17 cellular contexts compared by ENCODE assay signal in the genomic region with DNA sequence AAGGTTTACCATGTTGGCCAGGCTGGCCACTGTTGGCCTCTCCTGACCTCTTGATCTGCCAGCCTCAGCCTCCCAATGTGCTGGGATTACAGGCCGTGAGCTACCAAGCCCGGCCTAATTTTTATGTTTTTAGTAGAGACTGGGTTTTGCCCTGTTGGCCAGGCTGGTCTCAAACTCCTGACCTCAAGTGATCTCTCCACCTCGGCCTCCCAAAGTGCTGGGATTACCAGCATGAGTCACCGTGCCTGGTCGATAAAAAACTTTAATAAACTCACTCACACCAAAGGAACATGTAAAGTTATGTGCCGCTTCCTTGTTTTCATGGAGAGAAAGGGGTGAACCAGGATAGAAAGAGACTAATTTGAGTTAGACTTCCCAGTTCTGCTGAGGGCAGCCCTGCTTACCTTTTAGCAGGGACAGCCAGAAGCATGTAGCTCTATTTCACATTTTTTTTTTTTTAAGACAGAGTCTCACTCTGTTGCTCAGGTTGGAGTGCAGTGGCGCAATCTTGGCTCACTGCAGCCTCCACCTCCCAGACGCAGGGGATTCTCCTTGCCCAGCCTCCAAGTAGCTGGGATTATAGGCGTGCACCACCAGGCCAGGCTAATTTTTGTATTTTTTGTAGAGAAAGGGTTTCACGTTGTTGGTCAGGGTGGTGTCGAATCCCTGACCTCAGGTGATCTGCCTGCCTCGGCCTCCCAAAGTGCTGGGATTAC. TPM values are rescaled to one million over a fixed set of nuclear protein-coding genes. Genes with fewer than 3 reads are reported as not detected.
DNase-seq lines count a peak whose midpoint lies in the region; ATAC-seq, FAIRE-seq and TF ChIP-seq lines count a peak whose summit lies in the region.
"Had no signal": no experiment of that assay in that cellular context is flagged by ENCODE, and none has a peak within 500 bp of the region (broad histone marks: within the 10 kb centered on the region; RNA-seq: fewer than 3 reads in every experiment).

No MANE protein-coding gene starts in this region.

- H3K9me3 Mint-ChIP-seq in neural progenitor cell: no peaks in the 10 kb centered on the region
- H3K9me3 Mint-ChIP-seq: stimulated activated naive CD8-positive, alpha-beta T cell treated with anti-CD3 and anti-CD28 coated beads, Interleukin-15, amount 100 ng/mL, for 72 hours had no signal

- POLR2A ChIA-PET in endothelial cell of umbilical vein (lab: Charles Lee): interaction anchor here (0.7 kb wide), 1 partner anchor 62 kb away, joined by 5 read pairs; no protein-coding TSS in a partner anchor
- POLR2A ChIA-PET in GM10248 (lab: Yijun Ruan, JAX): interaction anchor here (0.7 to 1.2 kb wide), 3 partner anchors 28 to 60 kb away, joined by 3 to 4 read pairs (median 4); no protein-coding TSS in a partner anchor

- H3K4me3 Mint-ChIP-seq in neural progenitor cell: no peak overlapping the region
- H3K4me3 Mint-ChIP-seq: stimulated activated naive CD8-positive, alpha-beta T cell treated with anti-CD3 and anti-CD28 coated beads, Interleukin-15, amount 100 ng/mL, for 72 hours had no signal

- H3K27me3 ChIP-seq in MG63 (no peaks in the 10 kb centered on the region), endothelial cell of umbilical vein (ENCODE audit: control insufficient read depth in 2 of 2, insufficient read depth in 2 of 2, low read length in 2 of 2) (no peaks in the 10 kb centered on the region), neural progenitor cell (no peaks in the 10 kb centered on the region)

- no peak overlapping the region for H3K4me3 ChIP-seq in MG63
- H3K4me3 ChIP-seq in endothelial cell of umbilical vein (replicated peaks in 1 of 3; ENCODE audit: insufficient read depth in 1 of 3, low read depth in 1 of 3, low read length in 3 of 3): no peak overlapping the region
- no peak overlapping the region for H3K4me3 ChIP-seq in neural progenitor cell

- H3K27me3 Mint-ChIP-seq in neural progenitor cell (ENCODE audit: insufficient read depth, low read depth): no peaks in the 10 kb centered on the region
- H3K27me3 Mint-ChIP-seq: stimulated activated naive CD8-positive, alpha-beta T cell treated with anti-CD3 and anti-CD28 coated beads, Interleukin-15, amount 100 ng/mL, for 72 hours had no signal

- peaks cover 2% of the 10 kb centered on the region for H3K4me1 Mint-ChIP-seq in neural progenitor cell
- H3K4me1 Mint-ChIP-seq: stimulated activated naive CD8-positive, alpha-beta T cell treated with anti-CD3 and anti-CD28 coated beads, Interleukin-15, amount 100 ng/mL, for 72 hours had no signal

- H3F3A ChIP-seq in neural progenitor cell (ENCODE audit: low read depth): peaks cover 5% of the 10 kb centered on the region

- CTCF ChIA-PET in endothelial cell of umbilical vein (lab: Charles Lee) (interaction anchor here (0.8 to 3.5 kb wide), 6 partner anchors 9 to 324 kb away, joined by 3 to 14 read pairs (median 3); no protein-coding TSS in a partner anchor), GM10248 (lab: Yijun Ruan, JAX) (interaction anchor here (1.2 to 1.3 kb wide), 4 partner anchors 10 to 60 kb away, joined by 3 read pairs; no protein-coding TSS in a partner anchor)

- FAIRE-seq in endothelial cell of umbilical vein (lab: Jason Lieb, UNC): peak; percentile 33
- FAIRE-seq: colon, G401.6, GM12892, urothelium cell line had no signal

- no peaks in the 10 kb centered on the region for H3K9me3 ChIP-seq in MG63
- H3K9me3 ChIP-seq in endothelial cell of umbilical vein (replicated peaks; ENCODE audit: control insufficient read depth, insufficient read depth, low read length): no peaks in the 10 kb centered on the region
- H3K9me3 ChIP-seq in neural progenitor cell (ENCODE audit: low read depth): no peaks in the 10 kb centered on the region
- H3K9me3 ChIP-seq: Caco-2 had no signal

- peaks cover 16% of the 10 kb centered on the region for H3K4me1 ChIP-seq in endothelial cell of umbilical vein (ENCODE audit: control insufficient read depth, extremely low read depth, insufficient read depth, low read length)
- no peaks in the 10 kb centered on the region for H3K4me1 ChIP-seq in neural progenitor cell
- H3K4me1 ChIP-seq: Caco-2 had no signal

- H4K20me1 ChIP-seq in endothelial cell of umbilical vein (replicated peaks; ENCODE audit: control insufficient read depth, extremely low read depth, insufficient read depth, low read length): no peaks in the 10 kb centered on the region
- H4K20me1 ChIP-seq in neural progenitor cell (ENCODE audit: low read depth): no peaks in the 10 kb centered on the region

- H3K4me2 ChIP-seq in endothelial cell of umbilical vein (ENCODE audit: insufficient read depth, low read length) (no peak overlapping the region), neural progenitor cell (no peak overlapping the region)

- H3K9me1 ChIP-seq in endothelial cell of umbilical vein (replicated peaks; ENCODE audit: control insufficient read depth, extremely low read depth, insufficient read depth, low read length): no peaks in the 10 kb centered on the region

- no peak for TF ChIP-seq POLR2A in endothelial cell of umbilical vein (IDR thresholded peaks at IDR 0.05; ENCODE audit: low read depth, low read length)

- H3K36me3 ChIP-seq in MG63: peaks cover 57% of the 10 kb centered on the region
- H3K36me3 ChIP-seq in endothelial cell of umbilical vein (ENCODE audit: control insufficient read depth in 2 of 2, extremely low read depth in 1 of 2, insufficient read depth in 2 of 2, low read length in 2 of 2): peaks cover 14 to 16% of the 10 kb centered on the region in 2 experiments
- H3K36me3 ChIP-seq in neural progenitor cell: peaks cover 7% of the 10 kb centered on the region

- H3K9ac ChIP-seq in endothelial cell of umbilical vein (replicated peaks; ENCODE audit: extremely low read depth, insufficient read depth, low read length): no peak overlapping the region
- no peak overlapping the region for H3K9ac ChIP-seq in neural progenitor cell

- dilution Hi-C loops in endothelial cell of umbilical vein (cut with MboI; ENCODE audit: extremely low pct_ligation_motif_present, low sequenced_read_pairs): no loop called here

- no peak for ATAC-seq in GM21367 (IDR thresholded peaks at IDR 0.05; ENCODE audit: unreplicated experiment)
- ATAC-seq: stimulated activated naive CD8-positive, alpha-beta T cell treated with anti-CD3 and anti-CD28 coated beads, Interleukin-15, amount 100 ng/mL, for 72 hours had no signal

- TF ChIP-seq CTCF in endothelial cell of umbilical vein (IDR thresholded peaks at IDR 0.05; ENCODE audit: extremely low read depth in 1 of 2, insufficient read depth in 1 of 2, low read depth in 1 of 2, low read length in 2 of 2) (no peak), neural progenitor cell (IDR thresholded peaks at IDR 0.05) (no peak), GM10248 (IDR thresholded peaks at IDR 0.05; ENCODE audit: control extremely low read depth, extremely low read depth, low read depth, missing control alignments) (no peak)

- peak; percentile 44 for DNase-seq in ELR (ENCODE audit: low read depth)
- peak; percentile 77 for DNase-seq in MG63
- no peak for DNase-seq in endothelial cell of umbilical vein (ENCODE audit: low read depth, low spot score)
- no peak for DNase-seq in neural progenitor cell (ENCODE audit: low spot score)
- DNase-seq in GM10248 (ENCODE audit: extremely low spot score): no peak
- DNase-seq in HPDE6-E6E7 (ENCODE audit: extremely low spot score): no peak
- DNase-seq in NCI-H510A (lab: John Stamatoyannopoulos, UW): no peak
- DNase-seq: activated naive CD4-positive, alpha-beta T cell treated with Interleukin-2 at 50 U/mL for 16 hours; Caco-2; kidney glomerular epithelial cell; stimulated activated CD4-positive, alpha-beta T cell treated with anti-CD3 and anti-CD28 coated beads, Interleukin-12 subunit alpha, Interleukin-12 subunit beta, amount 100 ng/mL, for 4 hours; stimulated activated naive CD8-positive, alpha-beta T cell treated with anti-CD3 and anti-CD28 coated beads, Interleukin-15, amount 100 ng/mL, for 72 hours had no signal

- intact Hi-C loops in endothelial cell of umbilical vein (cut with micrococcal nuclease): no loop called here

- no peak overlapping the region for H3K27ac Mint-ChIP-seq in neural progenitor cell

- peaks cover 14% of the 10 kb centered on the region for H3K36me3 Mint-ChIP-seq in neural progenitor cell

- H3K79me2 ChIP-seq in endothelial cell of umbilical vein (ENCODE audit: control insufficient read depth, insufficient read depth, low read length) (no peaks in the 10 kb centered on the region), neural progenitor cell (ENCODE audit: low read depth) (no peaks in the 10 kb centered on the region)

- peak overlapping the region; percentile 42 for H3K27ac ChIP-seq in endothelial cell of umbilical vein (ENCODE audit: insufficient read depth, low read depth, low read length)
- peak overlapping the region; percentile 20 for H3K27ac ChIP-seq in neural progenitor cell

- BruUV-seq in endothelial cell of umbilical vein (replicated peaks; lab: Mats Ljungman, UMichigan): no TSS peak

- no peak overlapping the region for H2AFZ ChIP-seq in endothelial cell of umbilical vein (ENCODE audit: low read depth, low read length)
- H2AFZ ChIP-seq in neural progenitor cell (replicated peaks): no peak overlapping the region

RNA-seq across cellular contexts. Expression of a gene that starts 11.4 kb away (rescaled TPM):
- 22.9 and 41.9 TPM in 2 replicates for total RNA-seq in MG63 (2014; rRNA removed; shearing (Covaris generic); ENCODE audit: low replicate concordance)
- total RNA-seq in endothelial cell of umbilical vein: 18.9 and 19.6 TPM in 2 replicates
- polyA plus RNA-seq in endothelial cell of umbilical vein: 3.5 and 4.5 TPM in 2 replicates
- 5.9 and 6.4 TPM in 2 replicates for polyA plus RNA-seq in endothelial cell of umbilical vein (2011; cell fraction: cytosol; rRNA removed)
- 10.1 and 13.1 TPM in 2 replicates for polyA plus RNA-seq in endothelial cell of umbilical vein (2011; cell fraction: nucleus; rRNA removed)
- polyA plus RNA-seq in endothelial cell of umbilical vein (2012): 13.1 and 16.9 TPM in 2 replicates
- polyA minus RNA-seq in endothelial cell of umbilical vein: 8.0 and 8.1 TPM in 2 replicates
- 17.8 TPM for polyA minus RNA-seq in endothelial cell of umbilical vein (2011; cell fraction: cytosol; rRNA and poly(A)+ RNA removed)
- 8.1 and 10.0 TPM in 2 replicates for polyA minus RNA-seq in endothelial cell of umbilical vein (2011; cell fraction: nucleus; rRNA and poly(A)+ RNA removed)
- total RNA-seq in neural progenitor cell (ENCODE audit: low replicate concordance): 40.7 and 61.2 TPM in 2 replicates

RNA-seq across cellular contexts. Expression of a gene that starts 13.2 kb away (rescaled TPM):
- total RNA-seq in MG63 (2014; rRNA removed; shearing (Covaris generic); ENCODE audit: low replicate concordance): 153 and 228 TPM in 2 replicates
- total RNA-seq in endothelial cell of umbilical vein (44.7 and 45.5 TPM in 2 replicates), neural progenitor cell (ENCODE audit: low replicate concordance) (55.3 and 58.8 TPM in 2 replicates)
- 76.8 and 95.0 TPM in 2 replicates for polyA plus RNA-seq in endothelial cell of umbilical vein
- 88.0 and 92.2 TPM in 2 replicates for polyA plus RNA-seq in endothelial cell of umbilical vein (2011; cell fraction: cytosol; rRNA removed)
- polyA plus RNA-seq in endothelial cell of umbilical vein (2011; cell fraction: nucleus; rRNA removed): 45.9 and 46.6 TPM in 2 replicates
- 79.0 and 81.8 TPM in 2 replicates for polyA plus RNA-seq in endothelial cell of umbilical vein (2012)
- polyA minus RNA-seq in endothelial cell of umbilical vein: 118 and 123 TPM in 2 replicates
- 4.2 TPM for polyA minus RNA-seq in endothelial cell of umbilical vein (2011; cell fraction: cytosol; rRNA and poly(A)+ RNA removed)
- polyA minus RNA-seq in endothelial cell of umbilical vein (2011; cell fraction: nucleus; rRNA and poly(A)+ RNA removed): 27.9 and 36.1 TPM in 2 replicates

Comparison
In these comparisons a context has a peak if more than half of its experiments do, and no peak if none do; other contexts are left out.
1. DNase-seq: peak in ELR (single experiment) and MG63 (single experiment); none in endothelial cell of umbilical vein (single experiment), neural progenitor cell (single experiment), GM10248 (single experiment), HPDE6-E6E7 (single experiment) and NCI-H510A (single experiment).